Comparison of ENCODE assay signal across 28 cellular contexts in the genomic region with DNA sequence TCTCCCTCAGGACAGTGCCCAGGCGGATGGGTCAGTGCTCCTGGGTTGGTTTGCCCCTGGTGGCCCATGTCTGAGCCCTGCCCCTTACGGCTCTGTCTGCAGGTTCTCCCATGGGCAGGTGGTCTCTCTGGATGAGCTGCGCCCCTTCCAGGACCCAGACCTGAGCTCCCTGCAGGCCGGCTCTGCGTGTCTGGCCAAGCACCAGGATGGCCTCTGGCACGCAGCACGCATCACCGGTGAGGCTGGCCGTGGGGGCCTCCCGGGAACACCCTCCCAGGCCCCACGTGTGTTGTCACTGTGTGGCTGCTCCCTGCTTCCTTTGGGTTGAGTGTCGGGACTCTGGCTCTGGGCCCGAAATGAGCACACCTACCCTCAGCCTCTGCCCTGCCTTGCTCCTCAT. TPM values are rescaled to one million over a fixed set of nuclear protein-coding genes. Genes with fewer than 3 reads are reported as not detected.
"Had no signal": no experiment of that assay in that cellular context is flagged by ENCODE, and none has a peak within 500 bp of the region (broad histone marks: within the 10 kb centered on the region; RNA-seq: fewer than 3 reads in every experiment).

No MANE protein-coding gene starts in this region.

- DNase-seq: activated CD4-positive, alpha-beta T cell treated with anti-CD3 and anti-CD28 coated beads for 36 hours; activated CD4-positive, alpha-beta T cell treated with anti-CD3 and anti-CD28 coated beads, Interleukin-2, amount 50 U/mL, for 48 hours; activated CD4-positive, CD25-positive, alpha-beta regulatory T cell; activated CD8-positive, alpha-beta memory T cell treated with anti-CD3 and anti-CD28 coated beads for 24 hours; activated gamma-delta T cell treated with Interleukin-2 at 50 U/mL for 16 hours; activated naive CD4-positive, alpha-beta T cell treated with anti-CD3 and anti-CD28 coated beads, Interleukin-2, amount 50 U/mL, for 16 hours; amniotic stem cell; brain microvascular endothelial cell; caudate nucleus; esophagus squamous epithelium; foreskin melanocyte; heart right ventricle; naive thymus-derived CD4-positive, alpha-beta T cell; stimulated activated CD4-positive, alpha-beta T cell treated with anti-CD3 and anti-CD28 coated beads, Interleukin-12 subunit alpha, Interleukin-12 subunit beta, amount 100 ng/mL, for 4 hours; stimulated activated CD4-positive, alpha-beta T cell treated with anti-CD3 and anti-CD28 coated beads, Interleukin-4, amount 100 ng/mL, for 1 hour; stimulated activated naive CD8-positive, alpha-beta T cell treated with anti-CD3 and anti-CD28 coated beads, Interleukin-15, amount 100 ng/mL, for 72 hours; substantia nigra; thyroid gland; upper lobe of left lung had no signal

- H3K9me3 ChIP-seq: esophagus squamous epithelium, heart right ventricle, thyroid gland, upper lobe of left lung, vagina had no signal

- H3K27ac Mint-ChIP-seq: activated CD4-positive, alpha-beta T cell treated with anti-CD3 and anti-CD28 coated beads for 36 hours; dendritic cell treated with granulocyte-macrophage colony-stimulating factor and Interleukin-4, amounts not matched to agents 40 ng/mL and 50 ng/mL, for 4 days; mesothelial cell of epicardium; neural progenitor cell; stimulated activated effector memory CD8-positive, alpha-beta T cell treated with anti-CD3 and anti-CD28 coated beads, Interleukin-12 subunit alpha, Interleukin-12 subunit beta, amount 100 ng/mL, for 72 hours had no signal

- H3K9me3 Mint-ChIP-seq: dendritic cell treated with granulocyte-macrophage colony-stimulating factor and Interleukin-4, amounts not matched to agents 40 ng/mL and 50 ng/mL, for 4 days; mesothelial cell of epicardium; naive thymus-derived CD4-positive, alpha-beta T cell; neural progenitor cell; stimulated activated effector memory CD8-positive, alpha-beta T cell treated with anti-CD3 and anti-CD28 coated beads, Interleukin-12 subunit alpha, Interleukin-12 subunit beta, amount 100 ng/mL, for 72 hours; T-helper 2 cell treated with Interferon-gamma antibody and Interleukin-4, amounts not matched to agents 5 μg/mL and 100 μg/mL, for 36 hours had no signal

- ATAC-seq: activated CD4-positive, alpha-beta T cell treated with anti-CD3 and anti-CD28 coated beads for 36 hours; heart right ventricle; naive thymus-derived CD4-positive, alpha-beta T cell; right cardiac atrium; stimulated activated effector memory CD8-positive, alpha-beta T cell treated with anti-CD3 and anti-CD28 coated beads, Interleukin-12 subunit alpha, Interleukin-12 subunit beta, amount 100 ng/mL, for 72 hours; stimulated activated naive CD8-positive, alpha-beta T cell treated with anti-CD3 and anti-CD28 coated beads, Interleukin-15, amount 100 ng/mL, for 72 hours had no signal

- H3K27me3 Mint-ChIP-seq: activated CD4-positive, alpha-beta T cell treated with anti-CD3 and anti-CD28 coated beads for 36 hours; naive thymus-derived CD4-positive, alpha-beta T cell; stimulated activated naive CD8-positive, alpha-beta T cell treated with anti-CD3 and anti-CD28 coated beads, Interleukin-15, amount 100 ng/mL, for 72 hours had no signal

- H3K4me1 Mint-ChIP-seq: mesothelial cell of epicardium, neural progenitor cell had no signal

- H3K27ac ChIP-seq: brain microvascular endothelial cell, epithelial cell of prostate, esophagus squamous epithelium, heart right ventricle, neural progenitor cell, thyroid gland, upper lobe of left lung, vagina had no signal

- H3K27me3 ChIP-seq: brain microvascular endothelial cell, esophagus squamous epithelium, thyroid gland, upper lobe of left lung, vagina had no signal

- H3K4me2 ChIP-seq: neural progenitor cell had no signal

- H3K9ac ChIP-seq: neural progenitor cell had no signal

- H3K36me3 ChIP-seq: neural progenitor cell had no signal

- H3K4me3 Mint-ChIP-seq: activated CD4-positive, alpha-beta T cell treated with anti-CD3 and anti-CD28 coated beads for 36 hours; dendritic cell treated with granulocyte-macrophage colony-stimulating factor and Interleukin-4, amounts not matched to agents 40 ng/mL and 50 ng/mL, for 4 days; mesothelial cell of epicardium; neural progenitor cell; stimulated activated effector memory CD8-positive, alpha-beta T cell treated with anti-CD3 and anti-CD28 coated beads, Interleukin-12 subunit alpha, Interleukin-12 subunit beta, amount 100 ng/mL, for 72 hours; stimulated activated naive CD8-positive, alpha-beta T cell treated with anti-CD3 and anti-CD28 coated beads, Interleukin-15, amount 100 ng/mL, for 72 hours had no signal

- H3K4me3 ChIP-seq: esophagus squamous epithelium, heart right ventricle, neural progenitor cell, thyroid gland, upper lobe of left lung, vagina had no signal

RNA-seq across cellular contexts. Expression of a gene that starts 36.7 kb away (rescaled TPM):
- total RNA-seq: mesothelial cell of epicardium, skeletal muscle tissue had no signal
